In the genomic region with DNA sequence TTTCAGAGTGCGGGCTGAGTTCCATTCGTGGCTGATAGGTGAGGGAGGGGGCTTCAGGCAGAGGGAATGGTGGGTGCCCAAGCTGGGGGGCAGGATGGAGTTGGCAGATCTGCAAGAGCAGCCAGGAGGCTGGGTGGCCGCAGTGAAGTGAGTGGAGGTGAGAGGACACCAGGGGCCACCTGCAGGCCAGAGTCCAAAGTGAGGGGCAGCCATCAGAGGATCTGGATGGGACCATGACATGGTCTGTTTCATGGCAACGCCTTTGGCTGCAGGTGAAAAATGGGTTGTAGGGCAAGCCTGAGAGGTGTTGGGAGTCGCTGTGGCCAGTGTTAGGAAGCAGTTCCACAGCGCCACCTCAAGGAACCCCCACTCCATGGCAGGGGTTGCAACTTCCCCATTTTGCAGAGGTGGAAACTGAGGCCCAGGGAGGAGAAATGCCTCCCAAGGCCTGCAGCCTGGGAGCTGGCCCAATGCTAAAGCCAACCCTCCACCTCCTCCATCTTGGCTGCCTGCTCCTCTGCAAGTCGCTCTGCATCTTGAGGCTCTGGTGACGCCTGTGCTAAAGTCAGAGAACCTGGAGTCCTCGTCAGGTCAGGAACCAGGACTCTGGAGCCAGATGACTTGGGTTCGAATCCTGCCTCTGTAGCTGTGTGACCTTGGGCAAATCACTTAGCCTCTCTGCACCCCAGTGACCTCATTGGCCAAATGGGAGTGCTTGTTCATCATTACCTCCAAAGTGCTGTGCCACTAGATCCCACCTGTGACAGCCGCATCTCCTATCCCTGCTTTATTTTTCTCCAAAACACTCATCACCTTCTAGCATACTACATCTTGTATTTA, we compare ENCODE assay signal across 11 cellular contexts.
DNase-seq lines count a peak whose midpoint lies in the region; ATAC-seq and TF ChIP-seq lines count a peak whose summit lies in the region.
"Had no signal": no experiment of that assay in that cellular context is flagged by ENCODE, and none has a peak within 500 bp of the region (broad histone marks: within the 10 kb centered on the region; RNA-seq: fewer than 3 reads in every experiment).

No MANE protein-coding gene starts in this region.

- no peak overlapping the region for H2BK5ac ChIP-seq in mesenchymal stem cell (ENCODE audit: low read depth, low read length, poor library complexity, severe bottlenecking)

- peaks cover 12% of the 10 kb centered on the region for H3K4me1 ChIP-seq in mesenchymal stem cell (ENCODE audit: control insufficient read depth, insufficient read depth, low read depth, low read length)

- H2BK120ac ChIP-seq in mesenchymal stem cell (ENCODE audit: low read depth, low read length) = no peak overlapping the region

- peak overlapping the region in 1 of 2 experiments; percentile 46 for H3K4ac ChIP-seq in mesenchymal stem cell (ENCODE audit: low read depth in 1 of 2, low read length in 2 of 2)

- H4K91ac ChIP-seq in mesenchymal stem cell (ENCODE audit: low read length) = peak overlapping the region; percentile 37

- DNase-seq in GM12864 (ENCODE audit: low read depth) (no peak), astrocyte of the cerebellum (ENCODE audit: low read depth) (no peak), mesenchymal stem cell (no peak), COLO829 (ENCODE audit: low spot score) (no peak)
- no peak for DNase-seq in activated CD4-positive, CD25-positive, alpha-beta regulatory T cell treated with anti-CD3 and anti-CD28 coated beads, Interleukin-2, amount 50 U/mL, for 72 hours
- DNase-seq: foreskin melanocyte, NCI-H1105 had no signal

- H2BK15ac ChIP-seq in mesenchymal stem cell (ENCODE audit: low read depth, poor library complexity, severe bottlenecking) = no peak overlapping the region

- peak; percentile 47; the same call in 1 of the 2 replicates for TF ChIP-seq RAD21 in Ishikawa (IDR thresholded peaks at IDR 0.05; ENCODE audit: low read depth)

- no peak overlapping the region for H2AK5ac ChIP-seq in mesenchymal stem cell (ENCODE audit: low read length, severe bottlenecking)

- H3K27ac ChIP-seq in mesenchymal stem cell (ENCODE audit: low read length, poor library complexity, severe bottlenecking) = no peak overlapping the region

- in situ Hi-C loops in astrocyte of the cerebellum (cut with HindIII; ENCODE audit: low sequenced_read_pairs) = no loop called here

- no peaks in the 10 kb centered on the region for H3K79me1 ChIP-seq in mesenchymal stem cell (replicated peaks; ENCODE audit: low read length, poor library complexity, severe bottlenecking)

- peak overlapping the region; percentile 12 for H4K8ac ChIP-seq in mesenchymal stem cell (ENCODE audit: low read length)

- H3K27me3 ChIP-seq in mesenchymal stem cell (ENCODE audit: control insufficient read depth in 1 of 2, insufficient read depth in 1 of 2, low read length in 2 of 2) = no peaks in the 10 kb centered on the region
- H3K27me3 ChIP-seq: right atrium auricular region had no signal

- peak overlapping the region; percentile 92 to 96 for H2BK12ac ChIP-seq in mesenchymal stem cell (ENCODE audit: low read length in 2 of 2)

- H3K9me3 ChIP-seq in mesenchymal stem cell (ENCODE audit: control insufficient read depth, low read length) = no peaks in the 10 kb centered on the region
- H3K9me3 ChIP-seq: right atrium auricular region had no signal

- H3K14ac ChIP-seq in mesenchymal stem cell (ENCODE audit: low read length in 2 of 2) = no peak overlapping the region

- no peak overlapping the region for H3K4me2 ChIP-seq in mesenchymal stem cell (ENCODE audit: low read length, poor library complexity, severe bottlenecking)

- no peak for ATAC-seq in GM18520 (IDR thresholded peaks at IDR 0.05; ENCODE audit: unreplicated experiment)
- ATAC-seq: activated CD4-positive, CD25-positive, alpha-beta regulatory T cell treated with anti-CD3 and anti-CD28 coated beads, Interleukin-2, amount 50 U/mL, for 24 hours had no signal

- 90% methylated on average over 11 of the region's 11 CpGs for WGBS in mesenchymal stem cell

- H3K18ac ChIP-seq in mesenchymal stem cell (ENCODE audit: low read depth in 1 of 2, low read length in 2 of 2) = peak overlapping the region in 1 of 2 experiments; percentile 38

- H3K9ac ChIP-seq in mesenchymal stem cell (ENCODE audit: low read length) = no peak overlapping the region

- H2AFZ ChIP-seq in mesenchymal stem cell (ENCODE audit: low read depth, low read length) = no peak overlapping the region

- H3K36me3 ChIP-seq in mesenchymal stem cell (ENCODE audit: control insufficient read depth in 1 of 2, insufficient read depth in 2 of 2, low read depth in 1 of 2, low read length in 2 of 2) = no peaks in the 10 kb centered on the region
- H3K36me3 ChIP-seq: right atrium auricular region had no signal

- H3K4me3 ChIP-seq in GM12864 (ENCODE audit: low read depth, low read length) (no peak overlapping the region), astrocyte of the cerebellum (ENCODE audit: low read depth, low read length) (no peak overlapping the region), mesenchymal stem cell (ENCODE audit: insufficient read depth in 1 of 2, low read depth in 1 of 2, low read length in 2 of 2) (no peak overlapping the region)
- H3K4me3 ChIP-seq: right atrium auricular region had no signal

- H3K23ac ChIP-seq in mesenchymal stem cell (ENCODE audit: low read length in 2 of 2) = no peak overlapping the region

- TF ChIP-seq EP300 in Ishikawa (IDR thresholded peaks at IDR 0.05; ENCODE audit: borderline replicate concordance) = no peak

- TF ChIP-seq CTCF in GM12864 (IDR thresholded peaks at IDR 0.05; ENCODE audit: low read depth, low read length, missing control alignments) = peak; percentile 48
- peak; percentile 8 for TF ChIP-seq CTCF in astrocyte of the cerebellum (IDR thresholded peaks at IDR 0.05; ENCODE audit: low read depth, low read length, missing control alignments)

TF ChIP-seq in Ishikawa, 13 proteins besides CTCF, POLR2A, EP300 and RAD21:
- TF ChIP-seq YY1 (IDR thresholded peaks at IDR 0.05; ENCODE audit: low read depth) (no peak), TEAD4 (IDR thresholded peaks at IDR 0.05) (no peak), CREB1 (IDR thresholded peaks at IDR 0.05; ENCODE audit: low read depth) (no peak), FOXM1 (IDR thresholded peaks at IDR 0.05; ENCODE audit: borderline replicate concordance, low read depth) (no peak)
- TF ChIP-seq, protein P1, sequence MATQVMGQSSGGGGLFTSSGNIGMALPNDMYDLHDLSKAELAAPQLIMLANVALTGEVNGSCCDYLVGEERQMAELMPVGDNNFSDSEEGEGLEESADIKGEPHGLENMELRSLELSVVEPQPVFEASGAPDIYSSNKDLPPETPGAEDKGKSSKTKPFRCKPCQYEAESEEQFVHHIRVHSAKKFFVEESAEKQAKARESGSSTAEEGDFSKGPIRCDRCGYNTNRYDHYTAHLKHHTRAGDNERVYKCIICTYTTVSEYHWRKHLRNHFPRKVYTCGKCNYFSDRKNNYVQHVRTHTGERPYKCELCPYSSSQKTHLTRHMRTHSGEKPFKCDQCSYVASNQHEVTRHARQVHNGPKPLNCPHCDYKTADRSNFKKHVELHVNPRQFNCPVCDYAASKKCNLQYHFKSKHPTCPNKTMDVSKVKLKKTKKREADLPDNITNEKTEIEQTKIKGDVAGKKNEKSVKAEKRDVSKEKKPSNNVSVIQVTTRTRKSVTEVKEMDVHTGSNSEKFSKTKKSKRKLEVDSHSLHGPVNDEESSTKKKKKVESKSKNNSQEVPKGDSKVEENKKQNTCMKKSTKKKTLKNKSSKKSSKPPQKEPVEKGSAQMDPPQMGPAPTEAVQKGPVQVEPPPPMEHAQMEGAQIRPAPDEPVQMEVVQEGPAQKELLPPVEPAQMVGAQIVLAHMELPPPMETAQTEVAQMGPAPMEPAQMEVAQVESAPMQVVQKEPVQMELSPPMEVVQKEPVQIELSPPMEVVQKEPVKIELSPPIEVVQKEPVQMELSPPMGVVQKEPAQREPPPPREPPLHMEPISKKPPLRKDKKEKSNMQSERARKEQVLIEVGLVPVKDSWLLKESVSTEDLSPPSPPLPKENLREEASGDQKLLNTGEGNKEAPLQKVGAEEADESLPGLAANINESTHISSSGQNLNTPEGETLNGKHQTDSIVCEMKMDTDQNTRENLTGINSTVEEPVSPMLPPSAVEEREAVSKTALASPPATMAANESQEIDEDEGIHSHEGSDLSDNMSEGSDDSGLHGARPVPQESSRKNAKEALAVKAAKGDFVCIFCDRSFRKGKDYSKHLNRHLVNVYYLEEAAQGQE (IDR thresholded peaks at IDR 0.05; ENCODE audit: low read depth) = no peak
